34 cellular contexts compared by ENCODE assay signal in genomic region chr17:46751425-46751824, GRCh38.
"Had no signal": no experiment of that assay in that cellular context is flagged by ENCODE, and none has a peak within 500 bp of the region (broad histone marks: within the 10 kb centered on the region; RNA-seq: fewer than 3 reads in every experiment).

No MANE protein-coding gene starts in this region.

- H3K4me2 ChIP-seq: KMS-11 had no signal

- H3K27ac ChIP-seq: KMS-11 had no signal

- H3K9me3 ChIP-seq: MG63 had no signal

- H3K9ac ChIP-seq: KMS-11 had no signal

- DNase-seq: Karpas-422, Kasumi-1, KG1, MG63, MM.1S, MV-4-11, NCI-H1048, NCI-H1092, NCI-H1092 treated with DMSO at 0.1 percent for 48 hours, NCI-H1105, NCI-H1105 treated with DMSO at 0.1 percent for 48 hours, NCI-H1417, NCI-H1417 treated with DMSO at 0.1 percent for 48 hours, NCI-H1436, NCI-H1436 treated with DMSO at 0.1 percent for 48 hours, NCI-H146, NCI-H1694, NCI-H1694 treated with DMSO at 0.1 percent for 48 hours, NCI-H187, NCI-H187 treated with DMSO at 0.1 percent for 48 hours, NCI-H1930, NCI-H2029, NCI-H2029 treated with DMSO at 0.1 percent for 48 hours, NCI-H2081, NCI-H2081 treated with DMSO at 0.1 percent for 48 hours, NCI-H2107, NCI-H2171, NCI-H2171 treated with DMSO at 0.1 percent for 48 hours, NCI-H2227 treated with DMSO at 0.1 percent for 48 hours, NCI-H226, NCI-H345, NCI-H446, NCI-H446 treated with DMSO at 0.1 percent for 48 hours had no signal

- H3K27me3 ChIP-seq: MG63 had no signal

- H3K4me3 ChIP-seq: MG63 had no signal
